3 cellular contexts compared by ENCODE assay signal in genomic region chr9:95937131-95937530, GRCh38.
TF ChIP-seq lines count a peak whose summit lies in the region.

No MANE protein-coding gene starts in this region.

TF ChIP-seq in GM23338, 12 proteins besides CTCF, POLR2A, EP300 and RAD21 (continues in another document):
- TF ChIP-seq ZNF114 (CRISPR knock-in tag; IDR thresholded peaks at IDR 0.05) (no peak), ETS1 (IDR thresholded peaks at IDR 0.05) (no peak), EZH2phosphoT487 (IDR thresholded peaks at IDR 0.05; ENCODE audit: unreplicated experiment) (no peak), ZNF462 (CRISPR knock-in tag; IDR thresholded peaks at IDR 0.05) (no peak)

TF ChIP-seq in IMR-90, 13 proteins besides CTCF, POLR2A, EP300 and RAD21:
- TF ChIP-seq ELK1 (IDR thresholded peaks at IDR 0.05; ENCODE audit: borderline replicate concordance, low read depth, low read length) (no peak), MAFK (IDR thresholded peaks at IDR 0.05; ENCODE audit: low read depth, low read length) (no peak), NFE2L2 (IDR thresholded peaks at IDR 0.05; ENCODE audit: low read depth, low read length) (no peak), RFX5 (IDR thresholded peaks at IDR 0.05; ENCODE audit: low read depth, low read length) (no peak), SMC3 (IDR thresholded peaks at IDR 0.05; ENCODE audit: low read depth, low read length) (no peak), USF2 (IDR thresholded peaks at IDR 0.05; ENCODE audit: low read depth, low read length) (no peak)

TF ChIP-seq in H1, 55 proteins besides CTCF, POLR2A, EP300 and RAD21:
- no peak for TF ChIP-seq SIRT6 (IDR thresholded peaks at IDR 0.05; ENCODE audit: low read length)
- TF ChIP-seq CTBP2 (IDR thresholded peaks at IDR 0.05; ENCODE audit: borderline replicate concordance, insufficient read depth, insufficient read length, low read length) = no peak
- TF ChIP-seq MAFK (IDR thresholded peaks at IDR 0.05; ENCODE audit: low read depth, low read length) = no peak
